ENCODE assay signal across 1 cellular context in genomic region chr9:27529316-27530278, GRCh38.
TF ChIP-seq lines count a peak whose summit lies in the region.

Gene MOB3B (minus strand): TSS chr9:27529814. CDS start chr9:27455550, 74,264 bp downstream.

TF ChIP-seq in GM23338, 12 proteins besides CTCF, POLR2A, EP300 and RAD21 (continued from another document):
- TF ChIP-seq REST (IDR thresholded peaks at IDR 0.05; ENCODE audit: unreplicated experiment): no peak
- TF ChIP-seq CREB1 (CRISPR knock-in tag; IDR thresholded peaks at IDR 0.05; ENCODE audit: low read depth): no peak
- no peak for TF ChIP-seq EZH2phosphoT487 (IDR thresholded peaks at IDR 0.05; ENCODE audit: unreplicated experiment)
- no peak for TF ChIP-seq ETS1 (IDR thresholded peaks at IDR 0.05)
- TF ChIP-seq NANOG (IDR thresholded peaks at IDR 0.05; ENCODE audit: borderline replicate concordance): no peak
- no peak for TF ChIP-seq ZNF114 (CRISPR knock-in tag; IDR thresholded peaks at IDR 0.05)
- TF ChIP-seq JUNB (IDR thresholded peaks at IDR 0.05; ENCODE audit: unreplicated experiment): no peak
TF ChIP-seq in GM23338: peak in this region for 0.
